In the genomic region with DNA sequence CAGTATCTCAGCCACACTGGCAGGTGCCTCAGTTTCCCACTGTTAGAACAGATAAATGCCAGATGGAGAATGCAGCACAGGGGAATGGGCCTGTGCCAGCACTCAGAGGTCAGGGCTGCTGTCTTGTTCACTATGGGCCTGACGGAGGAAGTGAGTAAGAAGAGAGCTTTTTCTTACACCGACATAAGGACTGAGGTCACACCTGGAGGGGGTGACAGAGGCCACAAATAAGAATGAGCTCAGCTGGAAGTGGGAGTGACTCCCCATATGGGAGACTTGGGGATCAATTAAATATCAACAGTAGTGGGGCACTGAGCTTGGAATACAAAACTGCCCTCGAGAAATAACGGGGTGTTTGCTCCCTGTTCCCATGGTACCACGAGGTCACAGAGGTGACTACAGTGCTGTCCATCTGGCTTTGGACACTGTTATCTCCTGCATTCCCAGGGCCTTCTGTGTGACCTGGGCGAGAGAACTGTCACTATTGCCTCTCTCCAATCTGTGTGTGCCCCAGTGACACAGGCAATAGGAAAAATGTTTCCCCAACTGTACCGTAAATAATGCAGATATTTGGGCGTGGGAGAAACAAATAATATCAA, we compare ENCODE assay signal across 27 cellular contexts.
DNase-seq lines count a peak whose midpoint lies in the region; ATAC-seq and TF ChIP-seq lines count a peak whose summit lies in the region.
"Had no signal": no experiment of that assay in that cellular context is flagged by ENCODE, and none has a peak within 500 bp of the region (broad histone marks: within the 10 kb centered on the region; RNA-seq: fewer than 3 reads in every experiment).

No MANE protein-coding gene starts in this region.

- H3K4me2 ChIP-seq in trophoblast cell (ENCODE audit: low read length): no peak overlapping the region
- H3K4me2 ChIP-seq: smooth muscle cell had no signal

- no peaks in the 10 kb centered on the region for H3K27me3 ChIP-seq in muscle layer of duodenum (ENCODE audit: low read depth, low read length)
- no peaks in the 10 kb centered on the region for H3K27me3 ChIP-seq in thoracic aorta (replicated peaks; ENCODE audit: insufficient read depth)
- H3K27me3 ChIP-seq in trophoblast cell (ENCODE audit: insufficient read depth, low read length): no peaks in the 10 kb centered on the region
- H3K27me3 ChIP-seq: suprapubic skin had no signal

- H3K4me3 Mint-ChIP-seq in activated CD8-positive, alpha-beta memory T cell treated with anti-CD3 and anti-CD28 coated beads, Interleukin-2, amount 10 ng/mL, durations not matched to agents 7 days and 5 days: no peak overlapping the region
- H3K4me3 Mint-ChIP-seq in activated CD4-positive, alpha-beta T cell treated with anti-CD3 and anti-CD28 coated beads for 36 hours: no peak overlapping the region
- H3K4me3 Mint-ChIP-seq: IgD-negative memory B cell; memory B cell; naive thymus-derived CD8-positive, alpha-beta T cell had no signal

- CTCF ChIA-PET in activated CD8-positive, alpha-beta memory T cell treated with anti-CD3 and anti-CD28 coated beads, Interleukin-2, amount 10 ng/mL, durations not matched to agents 7 days and 5 days (lab: Charles Lee): interaction anchor here (0.7 to 2.7 kb wide), 6 partner anchors 9 to 207 kb away, joined by 3 to 26 read pairs (median 4); no protein-coding TSS in a partner anchor
- CTCF ChIA-PET in activated CD4-positive, alpha-beta T cell treated with anti-CD3 and anti-CD28 coated beads for 36 hours (lab: Charles Lee): no interaction called here

- WGBS in trophoblast cell (ENCODE audit: extremely low coverage, insufficient coverage, insufficient read length): no CpG with 5 or more reads among the region's 8 CpGs

- H2BK12ac ChIP-seq in trophoblast cell (ENCODE audit: low read length): no peak overlapping the region

- no peak overlapping the region for H2BK120ac ChIP-seq in trophoblast cell (ENCODE audit: insufficient read depth, low read length, poor library complexity)

- POLR2A ChIA-PET in activated CD4-positive, alpha-beta T cell treated with anti-CD3 and anti-CD28 coated beads for 36 hours (lab: Charles Lee): no interaction called here

- no peak overlapping the region for H2BK5ac ChIP-seq in trophoblast cell (ENCODE audit: low read depth, low read length, poor library complexity)

- H3K18ac ChIP-seq in trophoblast cell (ENCODE audit: low read length): no peak overlapping the region

- H3K14ac ChIP-seq in trophoblast cell (ENCODE audit: low read length): no peak overlapping the region

- H3K4me1 ChIP-seq in muscle layer of duodenum (ENCODE audit: control insufficient read depth in 1 of 2, insufficient read depth in 2 of 2, low read length in 2 of 2) (peaks cover 9 to 26% of the 10 kb centered on the region in 2 donors), thoracic aorta (ENCODE audit: control insufficient read depth in 1 of 2, low read depth in 2 of 2) (peaks cover 54 to 74% of the 10 kb centered on the region in 2 donors), trophoblast cell (ENCODE audit: control insufficient read depth in 1 of 2, insufficient read depth in 2 of 2, low read length in 2 of 2) (peaks cover 1 to 2% of the 10 kb centered on the region in 2 experiments)

- no peaks in the 10 kb centered on the region for H3K9me3 Mint-ChIP-seq in activated CD8-positive, alpha-beta memory T cell treated with anti-CD3 and anti-CD28 coated beads, Interleukin-2, amount 10 ng/mL, durations not matched to agents 7 days and 5 days (ENCODE audit: low read depth)
- H3K9me3 Mint-ChIP-seq in activated CD4-positive, alpha-beta T cell treated with anti-CD3 and anti-CD28 coated beads for 36 hours (ENCODE audit: low read depth): no peaks in the 10 kb centered on the region
- H3K9me3 Mint-ChIP-seq: IgD-negative memory B cell; memory B cell; naive thymus-derived CD8-positive, alpha-beta T cell had no signal

- H3K79me2 ChIP-seq in trophoblast cell (ENCODE audit: control insufficient read depth, insufficient read depth, low read length, poor library complexity): no peaks in the 10 kb centered on the region

- H4K12ac ChIP-seq in trophoblast cell (ENCODE audit: low read depth, low read length): no peak overlapping the region

- H3K9me3 ChIP-seq in muscle layer of duodenum (ENCODE audit: control insufficient read depth in 1 of 2, low read length in 2 of 2) (no peaks in the 10 kb centered on the region), thoracic aorta (no peaks in the 10 kb centered on the region), trophoblast cell (ENCODE audit: insufficient read depth, low read depth, low read length) (no peaks in the 10 kb centered on the region)
- H3K9me3 ChIP-seq: suprapubic skin had no signal

- H3K27me3 Mint-ChIP-seq in activated CD8-positive, alpha-beta memory T cell treated with anti-CD3 and anti-CD28 coated beads, Interleukin-2, amount 10 ng/mL, durations not matched to agents 7 days and 5 days: no peaks in the 10 kb centered on the region
- no peaks in the 10 kb centered on the region for H3K27me3 Mint-ChIP-seq in activated CD4-positive, alpha-beta T cell treated with anti-CD3 and anti-CD28 coated beads for 36 hours
- H3K27me3 Mint-ChIP-seq: IgD-negative memory B cell; naive thymus-derived CD8-positive, alpha-beta T cell had no signal

- no peak overlapping the region for H3K4me3 ChIP-seq in choroid plexus epithelial cell (ENCODE audit: low read depth, low read length)
- H3K4me3 ChIP-seq in muscle layer of duodenum (ENCODE audit: low read depth in 1 of 2, low read length in 2 of 2): no peak overlapping the region
- no peak overlapping the region for H3K4me3 ChIP-seq in thoracic aorta
- no peak overlapping the region for H3K4me3 ChIP-seq in trophoblast cell (ENCODE audit: low read depth, low read length)
- H3K4me3 ChIP-seq: smooth muscle cell, suprapubic skin had no signal

- H3K4ac ChIP-seq in trophoblast cell (ENCODE audit: low read depth, low read length): no peak overlapping the region

- no peak overlapping the region for H4K91ac ChIP-seq in trophoblast cell (ENCODE audit: low read depth, low read length)

- H3K23ac ChIP-seq in trophoblast cell (ENCODE audit: low read length): no peak overlapping the region

- H3K79me1 ChIP-seq in trophoblast cell (ENCODE audit: low read length): peaks cover 1% of the 10 kb centered on the region

- H4K8ac ChIP-seq in trophoblast cell (ENCODE audit: low read depth, low read length): no peak overlapping the region

- TF ChIP-seq CTCF in choroid plexus epithelial cell (conservative IDR thresholded peaks at IDR 0.05; ENCODE audit: low read depth, low read length) (no peak), thoracic aorta (IDR thresholded peaks at IDR 0.05) (no peak)

- no peak overlapping the region for H2AFZ ChIP-seq in trophoblast cell (ENCODE audit: insufficient read depth, low read length, poor library complexity)
- H2AFZ ChIP-seq: parathyroid adenoma had no signal

- H2AK5ac ChIP-seq in trophoblast cell (ENCODE audit: low read length): no peak overlapping the region

- DNase-seq in activated CD8-positive, alpha-beta memory T cell treated with anti-CD3 and anti-CD28 coated beads, Interleukin-2, amount 10 ng/mL, durations not matched to agents 7 days and 5 days: no peak
- no peak for DNase-seq in activated CD8-positive, alpha-beta memory T cell treated with anti-CD3 and anti-CD28 coated beads, Interleukin-2, amount 50 U/mL, for 48 hours
- DNase-seq in choroid plexus epithelial cell (ENCODE audit: low read depth): peak; percentile 40
- DNase-seq in thoracic aorta (ENCODE audit: low spot score): no peak
- no peak for DNase-seq in trophoblast cell
- DNase-seq in activated CD4-positive, alpha-beta T cell treated with anti-CD3 and anti-CD28 coated beads for 36 hours: no peak
- DNase-seq in NOMO-1 treated with dmso at 0.1 percent for 144 hours (lab: John Stamatoyannopoulos, UW; ENCODE audit: unreplicated experiment): no peak
- DNase-seq: activated CD4-positive, alpha-beta T cell treated with anti-CD3 and anti-CD28 coated beads for 48 hours; activated gamma-delta T cell treated with Interleukin-2 at 50 U/mL for 16 hours; aorta; COR-L47; DND-41; hippocampal formation; kidney; MM.1S; naive thymus-derived CD8-positive, alpha-beta T cell; NCI-H1694; NCI-H2227 treated with DMSO at 0.1 percent for 48 hours; stimulated activated CD4-positive, alpha-beta T cell treated with anti-CD3 and anti-CD28 coated beads, Interleukin-4, amount 100 ng/mL, for 4 hours had no signal

- H3K36me3 ChIP-seq in muscle layer of duodenum (ENCODE audit: control insufficient read depth in 1 of 2, insufficient read depth in 2 of 2, low read length in 2 of 2) (peaks cover 0 to 5% of the 10 kb centered on the region in 2 donors), thoracic aorta (peaks cover 11% of the 10 kb centered on the region), trophoblast cell (ENCODE audit: control insufficient read depth in 1 of 2, insufficient read depth in 2 of 2, low read length in 2 of 2) (no peaks in the 10 kb centered on the region)

- H3K36me3 Mint-ChIP-seq in activated CD8-positive, alpha-beta memory T cell treated with anti-CD3 and anti-CD28 coated beads, Interleukin-2, amount 10 ng/mL, durations not matched to agents 7 days and 5 days: no peaks in the 10 kb centered on the region
- no peaks in the 10 kb centered on the region for H3K36me3 Mint-ChIP-seq in activated CD4-positive, alpha-beta T cell treated with anti-CD3 and anti-CD28 coated beads for 36 hours (ENCODE audit: low read depth)
- H3K36me3 Mint-ChIP-seq: IgD-negative memory B cell; memory B cell; naive thymus-derived CD8-positive, alpha-beta T cell had no signal

- intact Hi-C loops in activated CD4-positive, alpha-beta T cell treated with anti-CD3 and anti-CD28 coated beads for 36 hours (cut with DNase I, micrococcal nuclease): no loop called here

- peak; percentile 75 for ATAC-seq in activated CD8-positive, alpha-beta memory T cell treated with anti-CD3 and anti-CD28 coated beads, Interleukin-2, amount 10 ng/mL, durations not matched to agents 7 days and 5 days
- no peak for ATAC-seq in thoracic aorta (ENCODE audit: insufficient number of reproducible peaks, low FRiP score, low read depth)
- ATAC-seq in activated CD4-positive, alpha-beta T cell treated with anti-CD3 and anti-CD28 coated beads for 36 hours: no peak
- ATAC-seq: naive thymus-derived CD8-positive, alpha-beta T cell had no signal

- peaks cover 12% of the 10 kb centered on the region for H3K4me1 Mint-ChIP-seq in activated CD8-positive, alpha-beta memory T cell treated with anti-CD3 and anti-CD28 coated beads, Interleukin-2, amount 10 ng/mL, durations not matched to agents 7 days and 5 days
- no peaks in the 10 kb centered on the region for H3K4me1 Mint-ChIP-seq in activated CD4-positive, alpha-beta T cell treated with anti-CD3 and anti-CD28 coated beads for 36 hours

- H3K9ac ChIP-seq in trophoblast cell (ENCODE audit: low read length): no peak overlapping the region
- H3K9ac ChIP-seq: parathyroid adenoma had no signal

- H3K27ac ChIP-seq in muscle layer of duodenum (ENCODE audit: low read length) (peak overlapping the region; percentile 7), thoracic aorta (peak overlapping the region; percentile 20 to 95), trophoblast cell (ENCODE audit: low read depth, low read length) (no peak overlapping the region)
- H3K27ac ChIP-seq: 22Rv1, HL-60, parathyroid adenoma, suprapubic skin had no signal

- H3K27ac Mint-ChIP-seq in activated CD8-positive, alpha-beta memory T cell treated with anti-CD3 and anti-CD28 coated beads, Interleukin-2, amount 10 ng/mL, durations not matched to agents 7 days and 5 days: peak overlapping the region; percentile 34
- no peak overlapping the region for H3K27ac Mint-ChIP-seq in activated CD4-positive, alpha-beta T cell treated with anti-CD3 and anti-CD28 coated beads for 36 hours
- H3K27ac Mint-ChIP-seq: memory B cell had no signal
